Comparison of ENCODE assay signal across 8 cellular contexts in the genomic region with DNA sequence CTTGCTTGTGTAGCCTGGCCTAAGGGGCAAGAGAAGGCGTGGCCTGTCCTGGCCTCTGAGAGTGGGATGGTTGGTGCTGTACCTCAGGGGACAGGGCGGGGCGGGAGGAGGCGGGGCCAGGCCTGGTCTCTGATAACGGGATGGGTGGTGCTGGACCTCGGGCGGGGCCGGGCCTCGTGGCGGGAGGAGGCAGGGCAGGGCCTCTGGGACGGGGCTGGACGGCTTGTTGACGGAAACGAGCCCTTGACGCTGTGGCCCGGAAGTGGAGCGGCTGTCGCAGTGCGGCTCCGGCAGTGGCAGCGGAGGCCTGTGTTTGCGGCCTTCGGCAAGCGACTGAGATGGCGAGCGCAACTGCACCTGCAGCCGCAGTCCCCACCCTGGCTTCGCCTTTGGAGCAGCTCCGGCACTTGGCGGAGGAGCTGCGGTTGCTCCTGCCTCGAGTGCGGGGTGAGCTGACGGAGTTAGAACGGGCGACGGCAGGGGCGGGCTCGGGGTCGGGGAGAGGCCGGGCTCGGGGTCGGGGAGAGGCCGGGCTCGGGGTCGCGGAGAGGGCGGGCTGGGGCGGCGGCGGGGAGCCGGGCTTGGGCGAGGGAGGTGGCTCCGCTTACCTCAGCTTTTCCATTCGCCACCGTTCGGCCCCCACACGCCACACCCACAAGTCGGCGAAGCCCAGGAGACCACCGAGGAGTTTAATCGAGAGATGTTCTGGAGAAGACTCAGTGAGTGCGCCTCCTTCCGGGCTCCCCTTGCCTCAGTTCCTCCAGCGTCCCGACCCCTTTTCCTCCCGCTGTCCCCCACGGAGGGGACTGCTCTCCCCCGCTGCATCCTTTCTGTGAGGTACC. TPM values are rescaled to one million over a fixed set of nuclear protein-coding genes. Genes with fewer than 3 reads are reported as not detected.
DNase-seq lines count a peak whose midpoint lies in the region; ATAC-seq lines count a peak whose summit lies in the region.

A gene with protein sequence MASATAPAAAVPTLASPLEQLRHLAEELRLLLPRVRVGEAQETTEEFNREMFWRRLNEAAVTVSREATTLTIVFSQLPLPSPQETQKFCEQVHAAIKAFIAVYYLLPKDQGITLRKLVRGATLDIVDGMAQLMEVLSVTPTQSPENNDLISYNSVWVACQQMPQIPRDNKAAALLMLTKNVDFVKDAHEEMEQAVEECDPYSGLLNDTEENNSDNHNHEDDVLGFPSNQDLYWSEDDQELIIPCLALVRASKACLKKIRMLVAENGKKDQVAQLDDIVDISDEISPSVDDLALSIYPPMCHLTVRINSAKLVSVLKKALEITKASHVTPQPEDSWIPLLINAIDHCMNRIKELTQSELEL (plus strand): TSS at position 243 of the 842 bp plus-strand sequence. CDS start 96 bp downstream, at position 339.

- under 1% methylated on average over 69 of the region's 69 CpGs for WGBS in right cardiac atrium
- WGBS in aorta, 2 donors, result 0 to 1% methylated on average over 51 to 69 of the region's 69 CpGs

- peak; percentile 50 for DNase-seq in NCI-H1694 (lab: John Stamatoyannopoulos, UW)
- peak; percentile 92 for DNase-seq in T-helper 2 cell treated with Interferon-gamma antibody and Interleukin-4, amounts not matched to agents 5 μg/mL and 100 μg/mL, for 36 hours (ENCODE audit: low spot score)
- DNase-seq in anterior cingulate cortex (lab: John Stamatoyannopoulos, UW), result peak in 56 of 58 donors; percentile 16 to 89 (median 72)
- DNase-seq in right cardiac atrium, result peak; percentile 98 to 99 (median 99)
- DNase-seq in putamen (ENCODE audit: low spot score), result peak; percentile 82
- peak; percentile 96 to 98 for DNase-seq in aorta

- peaks cover 28% of the 10 kb centered on the region for H3K4me1 Mint-ChIP-seq in T-helper 2 cell treated with Interferon-gamma antibody and Interleukin-4, amounts not matched to agents 5 μg/mL and 100 μg/mL, for 36 hours (ENCODE audit: low read depth)

- H3K9me3 Mint-ChIP-seq in T-helper 2 cell treated with Interferon-gamma antibody and Interleukin-4, amounts not matched to agents 5 μg/mL and 100 μg/mL, for 36 hours, result no peaks in the 10 kb centered on the region

- intact Hi-C loops in right cardiac atrium (cut with DNase I) (no loop called here), aorta (cut with DNase I) (loop anchor here in 1 of 2 donors (5.0 kb wide), 1 partner anchor 78 kb away; the partner anchor contains the start of gene UBR1)

- H3K4me1 ChIP-seq in right cardiac atrium (ENCODE audit: control insufficient read depth, insufficient read depth, low read length) (peaks cover 3% of the 10 kb centered on the region), aorta (ENCODE audit: control insufficient read depth in 1 of 2, insufficient read depth in 2 of 2, low read length in 2 of 2) (no peaks in the 10 kb centered on the region)

- H3K4me3 Mint-ChIP-seq in T-helper 2 cell treated with Interferon-gamma antibody and Interleukin-4, amounts not matched to agents 5 μg/mL and 100 μg/mL, for 36 hours, result peak within 1 kb of the TSS; percentile 97

- peaks cover 2 to 5% of the 10 kb centered on the region in 2 donors for H3K36me3 ChIP-seq in aorta (ENCODE audit: control insufficient read depth in 1 of 2, insufficient read depth in 2 of 2, low read length in 1 of 2)

- H3K27ac ChIP-seq in right cardiac atrium (ENCODE audit: low read length), result peak within 1 kb of the TSS; percentile 88
- H3K27ac ChIP-seq in aorta (ENCODE audit: low read depth in 1 of 2, low read length in 2 of 2), result peak within 1 kb of the TSS in 1 of 2 donors; percentile 70

- no peaks in the 10 kb centered on the region for H3K27me3 ChIP-seq in right cardiac atrium (ENCODE audit: control insufficient read depth, insufficient read depth)
- no peaks in the 10 kb centered on the region for H3K27me3 ChIP-seq in aorta (ENCODE audit: control insufficient read depth in 1 of 2, insufficient read depth in 2 of 2, low read length in 1 of 2)

- H3K27ac Mint-ChIP-seq in T-helper 2 cell treated with Interferon-gamma antibody and Interleukin-4, amounts not matched to agents 5 μg/mL and 100 μg/mL, for 36 hours, result peak within 1 kb of the TSS; percentile 94

- H3K36me3 Mint-ChIP-seq in T-helper 2 cell treated with Interferon-gamma antibody and Interleukin-4, amounts not matched to agents 5 μg/mL and 100 μg/mL, for 36 hours (ENCODE audit: low read depth), result peaks cover 19% of the 10 kb centered on the region

- H3K27me3 Mint-ChIP-seq in T-helper 2 cell treated with Interferon-gamma antibody and Interleukin-4, amounts not matched to agents 5 μg/mL and 100 μg/mL, for 36 hours (ENCODE audit: low read depth), result no peaks in the 10 kb centered on the region

- H3K4me3 ChIP-seq in right cardiac atrium (ENCODE audit: low read length) (peak within 1 kb of the TSS; percentile 86), aorta (ENCODE audit: low read length in 2 of 2) (peak within 1 kb of the TSS; percentile 65 to 81)

- H3K9me3 ChIP-seq in right cardiac atrium (ENCODE audit: control insufficient read depth, low read length), result no peaks in the 10 kb centered on the region
- H3K9me3 ChIP-seq in aorta (ENCODE audit: control insufficient read depth, low read length), result no peaks in the 10 kb centered on the region

- ATAC-seq in GM18498 (IDR thresholded peaks at IDR 0.05; ENCODE audit: unreplicated experiment) (peak; percentile 94), HG02840 (IDR thresholded peaks at IDR 0.05; ENCODE audit: low FRiP score, unreplicated experiment) (peak; percentile 91), right cardiac atrium (peak; percentile 99), aorta (ENCODE audit: low FRiP score) (peak; percentile 94)

RNA-seq across cellular contexts. Expression of the gene that starts here (rescaled TPM):
- 10 to 100 TPM; 41.4 to 55.6 (median 53.7) TPM for total RNA-seq in right cardiac atrium
- polyA plus RNA-seq in right cardiac atrium, result 45.7 TPM
- 10 to 100 TPM; 60.7 to 68.7 TPM for total RNA-seq in aorta
- 10 to 100 TPM; 82.8 to 90.3 TPM for polyA plus RNA-seq in aorta
